7 cellular contexts compared by ENCODE assay signal in the genomic region with DNA sequence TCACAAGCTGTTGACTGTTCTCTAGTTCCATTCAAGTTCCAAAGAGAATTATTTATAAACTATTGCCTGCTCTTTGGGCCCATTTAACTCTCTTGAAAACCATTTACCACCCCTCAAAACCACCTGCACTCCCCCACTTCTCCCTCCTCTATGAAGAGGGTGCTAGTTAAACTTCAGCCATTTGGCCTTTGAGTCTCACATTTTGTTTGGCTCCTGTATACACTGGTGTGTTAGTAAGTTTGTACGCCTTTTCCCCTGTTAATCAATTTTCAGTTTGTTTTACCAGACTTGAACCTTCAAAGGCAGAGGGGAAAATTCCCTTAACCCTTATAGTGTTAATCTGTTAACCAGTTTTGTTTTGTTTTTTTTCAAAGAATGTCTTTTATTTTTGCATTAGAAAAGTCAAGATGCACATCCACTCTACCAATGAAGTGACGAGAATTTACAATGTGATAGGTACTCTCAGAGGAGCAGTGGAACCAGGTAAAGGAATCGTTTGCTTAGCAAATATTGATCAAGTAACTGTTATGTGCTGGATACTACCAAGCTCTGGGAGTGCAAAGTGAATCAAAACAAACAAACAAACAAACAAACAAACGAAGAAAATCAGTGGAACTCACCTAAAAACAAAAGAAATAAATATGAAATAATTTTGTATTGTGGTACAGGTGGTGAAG. TPM values are rescaled to one million over a fixed set of nuclear protein-coding genes. Genes with fewer than 3 reads are reported as not detected.
"Had no signal": no experiment of that assay in that cellular context is flagged by ENCODE, and none has a peak within 500 bp of the region (broad histone marks: within the 10 kb centered on the region; RNA-seq: fewer than 3 reads in every experiment).

No MANE protein-coding gene starts in this region.

RNA-seq across cellular contexts. Expression of gene TRIM77, which starts 40.0 kb away (rescaled TPM):
- total RNA-seq: GM23338, H4, H7, HepG2, HFFc6, HT1080 had no signal
- polyA plus RNA-seq: GM23338, HepG2, IgD-negative memory B cell had no signal
